ENCODE assay signal across 25 cellular contexts in genomic region chr1:3428899-3429298, GRCh38. TPM values are rescaled to one million over a fixed set of nuclear protein-coding genes. Genes with fewer than 3 reads are reported as not detected.
A peak's percentile ranks its signal among the peaks of the same experiment; 100 is the strongest.
DNase-seq lines count a peak whose midpoint lies in the region; ATAC-seq, FAIRE-seq and TF ChIP-seq lines count a peak whose summit lies in the region.
"Had no signal": no experiment of that assay in that cellular context is flagged by ENCODE, and none has a peak within 500 bp of the region (broad histone marks: within the 10 kb centered on the region; RNA-seq: fewer than 3 reads in every experiment).

No MANE protein-coding gene starts in this region.

- H3K27ac ChIP-seq in caudate nucleus (ENCODE audit: low read depth, low read length) (peak overlapping the region; percentile 52), kidney (ENCODE audit: low read depth in 2 of 2, low read length in 2 of 2) (no peak overlapping the region), neuronal stem cell (replicated peaks; ENCODE audit: low read length) (no peak overlapping the region), breast epithelium (no peak overlapping the region)
- H3K27ac ChIP-seq: A549; BLaER1 treated with 17β-estradiol and CSF1 and Interleukin-3, amounts not matched to agents 10 nM and 100 nM; GM23248 had no signal

- no peak overlapping the region for H2AK5ac ChIP-seq in neuronal stem cell (ENCODE audit: low read depth, low read length)

- no peak overlapping the region for H2AFZ ChIP-seq in neuronal stem cell (ENCODE audit: low read length)
- H2AFZ ChIP-seq: GM23248 had no signal

- H3K4me2 ChIP-seq in neuronal stem cell (ENCODE audit: insufficient read depth, low read length, poor library complexity, severe bottlenecking) = no peak overlapping the region
- H3K4me2 ChIP-seq: A549; BLaER1 treated with 17β-estradiol and CSF1 and Interleukin-3, amounts not matched to agents 10 nM and 100 nM had no signal

- H4K91ac ChIP-seq in neuronal stem cell (ENCODE audit: low read depth, low read length, poor library complexity) = no peak overlapping the region

- no peak overlapping the region for H2BK12ac ChIP-seq in neuronal stem cell (ENCODE audit: low read length)

- H3K4ac ChIP-seq in neuronal stem cell (ENCODE audit: low read length) = no peak overlapping the region

- H3K9ac ChIP-seq in kidney (ENCODE audit: low read length in 2 of 2) (no peak overlapping the region), neuronal stem cell (ENCODE audit: low read depth, low read length, poor library complexity) (no peak overlapping the region)
- H3K9ac ChIP-seq: BLaER1 treated with 17β-estradiol and CSF1 and Interleukin-3, amounts not matched to agents 10 nM and 100 nM; GM23248 had no signal

- DNase-seq in Right ventricle myocardium inferior (ENCODE audit: missing footprints) (peak; percentile 34), cardiac septum (ENCODE audit: low spot score) (no peak), caudate nucleus (lab: John Stamatoyannopoulos, UW) (peak in 1 of 61 donors; percentile 24), kidney (peak; percentile 40), neuronal stem cell (ENCODE audit: low spot score) (no peak), breast epithelium (ENCODE audit: low spot score in 2 of 2) (no peak)
- DNase-seq in stimulated activated CD8-positive, alpha-beta memory T cell treated with anti-CD3 and anti-CD28 coated beads, Interleukin-4, amount 100 ng/mL, for 48 hours = no peak
- DNase-seq: 8988T; ACHN; AML-193; BE2C; CD4-positive, alpha-beta T cell; CD8-positive, alpha-beta memory T cell; COR-L47; DMS153; DND-41; GM23248; H9 had no signal

- intact Hi-C loops in Right ventricle myocardium inferior (cut with DNase I) (loop anchor here (10.0 kb wide), 1 partner anchor 1014 kb away; the partner anchor contains the start of gene PEX10), cardiac septum (cut with DNase I) (no loop called here), kidney (cut with DNase I) (loop anchor here (10.0 kb wide), 1 partner anchor 414 kb away; no protein-coding TSS in a partner anchor), breast epithelium (cut with DNase I; ENCODE audit: low total_unique reads) (no loop called here)

- ATAC-seq in Right ventricle myocardium inferior = no peak
- no peak for ATAC-seq in HG03280 (IDR thresholded peaks at IDR 0.05; ENCODE audit: unreplicated experiment)
- ATAC-seq: A549, HCT116 had no signal

- H4K8ac ChIP-seq in neuronal stem cell (ENCODE audit: low read depth, low read length) = no peak overlapping the region

- H3K27me3 ChIP-seq in neuronal stem cell (ENCODE audit: control insufficient read depth in 3 of 3, insufficient read depth in 3 of 3, low read depth in 1 of 3, low read length in 3 of 3) (peaks cover 0 to 49% (median 0%) of the 10 kb centered on the region in 3 experiments), breast epithelium (peaks cover 0 to 42% of the 10 kb centered on the region in 2 donors)
- H3K27me3 ChIP-seq: BE2C had no signal

- H3K9me3 ChIP-seq in kidney (ENCODE audit: control insufficient read depth in 1 of 2, low read length in 2 of 2) (no peaks in the 10 kb centered on the region), neuronal stem cell (replicated peaks in 1 of 2; ENCODE audit: control insufficient read depth in 2 of 2, insufficient read depth in 1 of 2, low read depth in 1 of 2, low read length in 2 of 2) (peaks cover 0 to 4% of the 10 kb centered on the region in 2 donors), breast epithelium (no peaks in the 10 kb centered on the region)
- H3K9me3 ChIP-seq: A549; BE2C; BLaER1 treated with 17β-estradiol and CSF1 and Interleukin-3, amounts not matched to agents 10 nM and 100 nM had no signal

- H3K36me3 ChIP-seq in kidney (ENCODE audit: control insufficient read depth in 1 of 2, insufficient read depth in 2 of 2, low read length in 2 of 2) (peaks cover 2 to 8% of the 10 kb centered on the region in 2 donors), neuronal stem cell (replicated peaks in 1 of 2; ENCODE audit: control insufficient read depth in 2 of 2, insufficient read depth in 2 of 2, low read length in 2 of 2) (peaks cover 0 to 8% of the 10 kb centered on the region in 2 donors), breast epithelium (no peaks in the 10 kb centered on the region)
- H3K36me3 ChIP-seq: BE2C; BLaER1 treated with 17β-estradiol and CSF1 and Interleukin-3, amounts not matched to agents 10 nM and 100 nM had no signal

- no peak for TF ChIP-seq CTCF in kidney (IDR thresholded peaks at IDR 0.05; ENCODE audit: borderline replicate concordance, extremely low read depth, insufficient read depth)
- no peak for TF ChIP-seq CTCF in breast epithelium (IDR thresholded peaks at IDR 0.05)

- H3K4me3 ChIP-seq in kidney (ENCODE audit: low read length in 2 of 2) = no peak overlapping the region
- no peak overlapping the region for H3K4me3 ChIP-seq in neuronal stem cell (ENCODE audit: low read length in 2 of 2)
- H3K4me3 ChIP-seq in breast epithelium = no peak overlapping the region
- H3K4me3 ChIP-seq: A549; BLaER1 treated with 17β-estradiol and CSF1 and Interleukin-3, amounts not matched to agents 10 nM and 100 nM; GM23248 had no signal

- H3K79me1 ChIP-seq in neuronal stem cell (ENCODE audit: low read depth, low read length) = peaks cover 4% of the 10 kb centered on the region

- no peak overlapping the region for H3K23ac ChIP-seq in neuronal stem cell (ENCODE audit: low read depth, low read length, poor library complexity)

- FAIRE-seq in kidney (lab: Jason Lieb, UNC) = no peak
- FAIRE-seq: A549, G401.6, GM12892 had no signal

- H3K14ac ChIP-seq in neuronal stem cell (ENCODE audit: low read length) = no peak overlapping the region

- H2BK120ac ChIP-seq in neuronal stem cell (ENCODE audit: low read depth, low read length) = no peak overlapping the region

- TF ChIP-seq POLR2A in breast epithelium (IDR thresholded peaks at IDR 0.05) = no peak

- peak overlapping the region; percentile 87 for H2BK5ac ChIP-seq in neuronal stem cell (ENCODE audit: low read length)

- WGBS in neuronal stem cell (ENCODE audit: extremely low coverage in 2 of 2, insufficient read length in 2 of 2, insufficient replicate concordance in 1 of 2), 2 donors = no CpG with 5 or more reads among the region's 9 CpGs

- H3K18ac ChIP-seq in neuronal stem cell (ENCODE audit: low read length) = no peak overlapping the region

- no peak overlapping the region for H2BK15ac ChIP-seq in neuronal stem cell (ENCODE audit: low read length)

- H3K4me1 ChIP-seq in kidney (ENCODE audit: control insufficient read depth in 1 of 2, insufficient read depth in 1 of 2, low read depth in 1 of 2, low read length in 2 of 2) (peaks cover 0 to 3% of the 10 kb centered on the region in 2 donors), neuronal stem cell (ENCODE audit: control insufficient read depth in 2 of 2, insufficient read depth in 1 of 2, low read depth in 1 of 2, low read length in 2 of 2) (peaks cover 0 to 8% of the 10 kb centered on the region in 2 donors), breast epithelium (no peaks in the 10 kb centered on the region)
- H3K4me1 ChIP-seq: A549, BE2C had no signal

RNA-seq across cellular contexts. Expression of gene ARHGEF16, which starts 25.6 kb away (rescaled TPM):
- 1.4 TPM for total RNA-seq in Right ventricle myocardium inferior
- 0.57 TPM for total RNA-seq in cardiac septum
- total RNA-seq in kidney = 39.3 TPM
- polyA plus RNA-seq in kidney (ENCODE audit: insufficient read depth, low read depth, low replicate concordance) = 15.5 TPM
- polyA plus RNA-seq in neuronal stem cell (2013, experiment 1 of 2) = 1.5 TPM
- polyA plus RNA-seq in neuronal stem cell (2013, experiment 2 of 2) = 1.4 TPM
- total RNA-seq in breast epithelium = 10 to 100 TPM in 2 of 3 donors, under 1 TPM in 1; 0.80 to 16.2 (median 15.1) TPM
- total RNA-seq: CD8-positive, alpha-beta memory T cell; GM23248 had no signal
- polyA plus RNA-seq: CD14-positive monocyte, GM23248 had no signal

Comparison
In these comparisons a context has a peak if more than half of its experiments do, and no peak if none do; other contexts are left out.
1. DNase-seq: peak in Right ventricle myocardium inferior (single experiment) and kidney (single experiment); none in cardiac septum (single experiment), neuronal stem cell (single experiment), stimulated activated CD8-positive, alpha-beta memory T cell treated with anti-CD3 and anti-CD28 coated beads, Interleukin-4, amount 100 ng/mL, for 48 hours (single experiment) and breast epithelium (0 of 2).
2. intact Hi-C loops: an anchor here in Right ventricle myocardium inferior (10.0 kb wide) and kidney (10.0 kb wide); none called in cardiac septum and breast epithelium.